22 cellular contexts compared by ENCODE assay signal in genomic region chr7:84073476-84073875, GRCh38.
DNase-seq lines count a peak whose midpoint lies in the region; ATAC-seq and TF ChIP-seq lines count a peak whose summit lies in the region.
"Had no signal": no experiment of that assay in that cellular context is flagged by ENCODE, and none has a peak within 500 bp of the region (broad histone marks: within the 10 kb centered on the region; RNA-seq: fewer than 3 reads in every experiment).

No MANE protein-coding gene starts in this region.

- POLR2A ChIA-PET in WTC11 (lab: Charles Lee), result no interaction called here
- POLR2A ChIA-PET in activated CD4-positive, alpha-beta memory T cell treated with anti-CD3 and anti-CD28 coated beads for 36 hours (lab: Charles Lee), result no interaction called here

- peaks cover 6% of the 10 kb centered on the region; the same call in 1 of the 2 replicates for H3K9me3 Mint-ChIP-seq in WTC11
- H3K9me3 Mint-ChIP-seq in activated CD4-positive, alpha-beta memory T cell treated with anti-CD3 and anti-CD28 coated beads for 36 hours, result no peaks in the 10 kb centered on the region
- H3K9me3 Mint-ChIP-seq: neural crest cell had no signal

- DNase-seq in WTC11 (ENCODE audit: low spot score), result no peak
- peak; percentile 67 for DNase-seq in fibroblast of villous mesenchyme (ENCODE audit: low read depth)
- no peak for DNase-seq in nucleus accumbens (lab: John Stamatoyannopoulos, UW)
- DNase-seq in activated CD4-positive, CD25-positive, alpha-beta regulatory T cell treated with anti-CD3 and anti-CD28 coated beads, Interleukin-2, amount 50 U/mL, for 72 hours, result no peak
- no peak for DNase-seq in activated CD4-positive, alpha-beta memory T cell treated with anti-CD3 and anti-CD28 coated beads for 36 hours
- DNase-seq: activated CD8-positive, alpha-beta memory T cell treated with anti-CD3 and anti-CD28 coated beads, Interleukin-2, amount 10 ng/mL, durations not matched to agents 7 days and 5 days; activated gamma-delta T cell treated with Interleukin-2 at 50 U/mL for 16 hours; body of pancreas; Calu3; effector CD4-positive, alpha-beta T cell; mammary epithelial cell; NCI-H1417 treated with DMSO at 0.1 percent for 48 hours; NCI-H2227 treated with DMSO at 0.1 percent for 48 hours; PC-3; stimulated activated CD4-positive, alpha-beta T cell treated with anti-CD3 and anti-CD28 coated beads, Interleukin-4, amount 100 ng/mL, for 1 hour; tibial artery had no signal

- peak overlapping the region; percentile 0; the same call in 1 of the 2 replicates for H3K27ac ChIP-seq in ACC112 (ENCODE audit: low read depth, low read length)
- 0 out of 2 replicates have a peak overlapping the region, but pooled peaks have one; percentile 21 for H3K27ac ChIP-seq in HUES6 (ENCODE audit: low read depth, low read length)
- H3K27ac ChIP-seq: body of pancreas, right atrium auricular region, tibial artery had no signal

- no peak overlapping the region for H3K9ac ChIP-seq in HUES6 (ENCODE audit: low read length)

- CTCF ChIA-PET in WTC11 (lab: Charles Lee), result no interaction called here
- CTCF ChIA-PET in activated CD4-positive, alpha-beta memory T cell treated with anti-CD3 and anti-CD28 coated beads for 36 hours (lab: Charles Lee), result no interaction called here

- no peak overlapping the region for H3K4me3 Mint-ChIP-seq in WTC11
- H3K4me3 Mint-ChIP-seq in activated CD4-positive, alpha-beta memory T cell treated with anti-CD3 and anti-CD28 coated beads for 36 hours, result no peak overlapping the region
- H3K4me3 Mint-ChIP-seq: activated CD8-positive, alpha-beta memory T cell treated with anti-CD3 and anti-CD28 coated beads, Interleukin-2, amount 10 ng/mL, durations not matched to agents 7 days and 5 days; IgD-negative memory B cell; neural crest cell had no signal

- no peaks in the 10 kb centered on the region for H3K36me3 ChIP-seq in ACC112 (ENCODE audit: insufficient read depth, low read length)
- no peaks in the 10 kb centered on the region for H3K36me3 ChIP-seq in HUES6 (ENCODE audit: control insufficient read depth, insufficient read depth, low read length)
- H3K36me3 ChIP-seq: right atrium auricular region, tibial artery had no signal

- ATAC-seq in WTC11, result no peak
- ATAC-seq in GM21723 (IDR thresholded peaks at IDR 0.05; ENCODE audit: unreplicated experiment), result no peak
- ATAC-seq: activated CD8-positive, alpha-beta memory T cell treated with anti-CD3 and anti-CD28 coated beads, Interleukin-2, amount 10 ng/mL, durations not matched to agents 7 days and 5 days; body of pancreas; PC-3 had no signal

- no peak overlapping the region for H3K27ac Mint-ChIP-seq in WTC11
- no peak overlapping the region for H3K27ac Mint-ChIP-seq in activated CD4-positive, alpha-beta memory T cell treated with anti-CD3 and anti-CD28 coated beads for 36 hours
- H3K27ac Mint-ChIP-seq: activated CD8-positive, alpha-beta memory T cell treated with anti-CD3 and anti-CD28 coated beads, Interleukin-2, amount 10 ng/mL, durations not matched to agents 7 days and 5 days; IgD-negative memory B cell had no signal

- peaks cover 6% of the 10 kb centered on the region for H3K36me3 Mint-ChIP-seq in WTC11
- H3K36me3 Mint-ChIP-seq in activated CD4-positive, alpha-beta memory T cell treated with anti-CD3 and anti-CD28 coated beads for 36 hours, result no peaks in the 10 kb centered on the region
- H3K36me3 Mint-ChIP-seq: IgD-negative memory B cell had no signal

- H3K27me3 ChIP-seq in ACC112 (ENCODE audit: insufficient read depth, low read length), result no peaks in the 10 kb centered on the region
- no peaks in the 10 kb centered on the region for H3K27me3 ChIP-seq in HUES6 (ENCODE audit: control insufficient read depth, insufficient read depth, low read length)
- H3K27me3 ChIP-seq: body of pancreas, right atrium auricular region, tibial artery had no signal

- intact Hi-C loops in activated CD4-positive, alpha-beta memory T cell treated with anti-CD3 and anti-CD28 coated beads for 36 hours (cut with micrococcal nuclease), result no loop called here

- no peaks in the 10 kb centered on the region for H3K27me3 Mint-ChIP-seq in WTC11 (ENCODE audit: low read depth)
- no peaks in the 10 kb centered on the region for H3K27me3 Mint-ChIP-seq in activated CD4-positive, alpha-beta memory T cell treated with anti-CD3 and anti-CD28 coated beads for 36 hours
- H3K27me3 Mint-ChIP-seq: activated CD8-positive, alpha-beta memory T cell treated with anti-CD3 and anti-CD28 coated beads, Interleukin-2, amount 10 ng/mL, durations not matched to agents 7 days and 5 days; IgD-negative memory B cell had no signal

- H3K79me2 ChIP-seq in ACC112 (ENCODE audit: control insufficient read depth, insufficient read depth, low read length, unreplicated experiment), result no peaks in the 10 kb centered on the region

- no peaks in the 10 kb centered on the region for H3K9me3 ChIP-seq in HUES6 (ENCODE audit: control insufficient read depth, insufficient read depth, low read depth, low read length)
- H3K9me3 ChIP-seq: body of pancreas, right atrium auricular region, tibial artery had no signal

- no peak overlapping the region for H2AFZ ChIP-seq in ACC112 (ENCODE audit: low read length, unreplicated experiment)

- H3K4me1 Mint-ChIP-seq in WTC11, result peaks cover 17% of the 10 kb centered on the region
- H3K4me1 Mint-ChIP-seq in activated CD4-positive, alpha-beta memory T cell treated with anti-CD3 and anti-CD28 coated beads for 36 hours (ENCODE audit: low read depth), result no peaks in the 10 kb centered on the region
- H3K4me1 Mint-ChIP-seq: IgD-negative memory B cell had no signal

- no peak overlapping the region for H3K4me3 ChIP-seq in ACC112 (ENCODE audit: low read depth, low read length)
- no peak overlapping the region for H3K4me3 ChIP-seq in HUES6 (ENCODE audit: low read depth, low read length)
- H3K4me3 ChIP-seq in fibroblast of villous mesenchyme (ENCODE audit: low read depth, low read length), result no peak overlapping the region
- H3K4me3 ChIP-seq: body of pancreas, right atrium auricular region, tibial artery had no signal

- no peak for TF ChIP-seq CTCF in WTC11 (IDR thresholded peaks at IDR 0.05)
- TF ChIP-seq CTCF in fibroblast of villous mesenchyme (IDR thresholded peaks at IDR 0.05; ENCODE audit: insufficient read depth, low read depth, low read length), result no peak

- H3K4me1 ChIP-seq in ACC112 (ENCODE audit: control insufficient read depth, insufficient read depth, low read length, unreplicated experiment) (peaks cover 14% of the 10 kb centered on the region), HUES6 (ENCODE audit: control insufficient read depth, insufficient read depth, low read length) (0 out of 2 replicates have a peak, but pooled peaks cover 3% of the 10 kb centered on the region)
- H3K4me1 ChIP-seq: body of pancreas, right atrium auricular region, tibial artery had no signal

TF ChIP-seq in WTC11, 78 proteins besides CTCF, POLR2A, EP300 and RAD21:
- peak; percentile 55; the same call in 1 of the 2 replicates for TF ChIP-seq GABPB1 (CRISPR knock-in tag; IDR thresholded peaks at IDR 0.05)
- TF ChIP-seq HMGA2 (CRISPR knock-in tag; IDR thresholded peaks at IDR 0.05), result no peak
